26 cellular contexts compared by ENCODE assay signal in genomic region chr1:188261849-188262248, GRCh38.
A peak's percentile ranks its signal among the peaks of the same experiment; 100 is the strongest.
DNase-seq lines count a peak whose midpoint lies in the region; ATAC-seq, FAIRE-seq and TF ChIP-seq lines count a peak whose summit lies in the region.
"Had no signal": no experiment of that assay in that cellular context is flagged by ENCODE, and none has a peak within 500 bp of the region (broad histone marks: within the 10 kb centered on the region; RNA-seq: fewer than 3 reads in every experiment).

No MANE protein-coding gene starts in this region.

- H3K9me3 ChIP-seq in HepG2 (ENCODE audit: low read length) (peaks cover 4% of the 10 kb centered on the region), right lobe of liver (no peaks in the 10 kb centered on the region), MM.1S (replicated peaks; ENCODE audit: insufficient read depth, low read length) (no peaks in the 10 kb centered on the region)
- H3K9me3 ChIP-seq: Caco-2 had no signal

- no peaks in the 10 kb centered on the region for H3K4me1 ChIP-seq in HepG2 (ENCODE audit: insufficient read depth, low read length)
- no peaks in the 10 kb centered on the region for H3K4me1 ChIP-seq in right lobe of liver
- 0 out of 2 replicates have a peak, but pooled peaks cover 6% of the 10 kb centered on the region for H3K4me1 ChIP-seq in MM.1S (ENCODE audit: low read length)
- H3K4me1 ChIP-seq: A549, Caco-2 had no signal

- CTCF ChIA-PET in HepG2 (lab: Yijun Ruan, JAX; ENCODE audit: low intra/inter-chr PET ratio, low total read pairs): no interaction called here

- no peak overlapping the region for H3K27ac ChIP-seq in HepG2 (ENCODE audit: extremely low read length, insufficient read depth, low read length)
- no peak overlapping the region for H3K27ac ChIP-seq in right lobe of liver
- H3K27ac ChIP-seq in MM.1S (ENCODE audit: low read length): no peak overlapping the region
- H3K27ac ChIP-seq: 22Rv1; A549; BLaER1 treated with 17β-estradiol and CSF1 and Interleukin-3, amounts not matched to agents 10 nM and 100 nM; C4-2B had no signal

- TF ChIP-seq POLR2A in HepG2 (IDR thresholded peaks at IDR 0.05; ENCODE audit: insufficient read depth in 1 of 2, low read depth in 2 of 2, low read length in 2 of 2): no peak
- TF ChIP-seq POLR2A in right lobe of liver (IDR thresholded peaks at IDR 0.05): no peak
- TF ChIP-seq POLR2A in GM18505 (IDR thresholded peaks at IDR 0.05; ENCODE audit: borderline replicate concordance, extremely low read depth, insufficient read depth, insufficient read length): no peak

- TF ChIP-seq CTCF in HepG2 (CRISPR knock-in tag; IDR thresholded peaks at IDR 0.05) (no peak), right lobe of liver (IDR thresholded peaks at IDR 0.05) (no peak), MM.1S (IDR thresholded peaks at IDR 0.05; ENCODE audit: low read length) (no peak), choroid plexus epithelial cell (conservative IDR thresholded peaks at IDR 0.05; ENCODE audit: low read depth, low read length) (no peak)

- in situ Hi-C loops in HepG2 (cut with HindIII; ENCODE audit: extremely low pct_ligation_motif_present, low pct_unique_long_range_greater_than_20kb): no loop called here

- H4K20me1 ChIP-seq in HepG2 (ENCODE audit: insufficient read depth, low read length) (no peaks in the 10 kb centered on the region), MM.1S (ENCODE audit: insufficient read depth, low read length) (no peaks in the 10 kb centered on the region)
- H4K20me1 ChIP-seq: BLaER1 treated with 17β-estradiol and CSF1 and Interleukin-3, amounts not matched to agents 10 nM and 100 nM had no signal

- POLR2A ChIA-PET in HepG2 (lab: Yijun Ruan, JAX): no interaction called here

- H3K79me2 ChIP-seq in HepG2 (ENCODE audit: insufficient read depth, low read length) (no peaks in the 10 kb centered on the region), MM.1S (ENCODE audit: low read length) (no peaks in the 10 kb centered on the region)

- H2AFZ ChIP-seq in HepG2 (ENCODE audit: low read length): no peak overlapping the region
- no peak overlapping the region for H2AFZ ChIP-seq in MM.1S (ENCODE audit: low read length)

- TF ChIP-seq RAD21 in HepG2 (CRISPR knock-in tag; IDR thresholded peaks at IDR 0.05): no peak

- H3K9ac ChIP-seq in HepG2 (ENCODE audit: insufficient read depth, low read depth, low read length) (no peak overlapping the region), MM.1S (ENCODE audit: low read length) (no peak overlapping the region)
- H3K9ac ChIP-seq: BLaER1 treated with 17β-estradiol and CSF1 and Interleukin-3, amounts not matched to agents 10 nM and 100 nM had no signal

- no TSS peak for BruUV-seq in HepG2 (replicated peaks; lab: Mats Ljungman, UMichigan)

- H3K9me2 ChIP-seq in MM.1S (replicated peaks; ENCODE audit: insufficient read depth, low read length): no peaks in the 10 kb centered on the region

- ATAC-seq in HepG2: peak; percentile 60; the same call in 2 of the 3 replicates
- no peak for ATAC-seq in right lobe of liver
- ATAC-seq in GM18505 (IDR thresholded peaks at IDR 0.05; ENCODE audit: unreplicated experiment): no peak
- ATAC-seq in HG03045 (IDR thresholded peaks at IDR 0.05; ENCODE audit: unreplicated experiment): no peak
- ATAC-seq: A549; CD8-positive, alpha-beta T cell had no signal

- H3K4me3 ChIP-seq in HepG2 (replicated peaks in 1 of 3; ENCODE audit: insufficient read depth in 1 of 3, low read depth in 2 of 3, low read length in 3 of 3) (no peak overlapping the region), right lobe of liver (no peak overlapping the region), MM.1S (ENCODE audit: low read length) (no peak overlapping the region), choroid plexus epithelial cell (ENCODE audit: low read depth, low read length) (no peak overlapping the region)
- H3K4me3 ChIP-seq: A549; BLaER1 treated with 17β-estradiol and CSF1 and Interleukin-3, amounts not matched to agents 10 nM and 100 nM had no signal

- intact Hi-C loops in HepG2 (cut with micrococcal nuclease; ENCODE audit: unreplicated experiment) (no loop called here), right lobe of liver (cut with DNase I) (no loop called here)

- TF ChIP-seq EP300 in HepG2 (IDR thresholded peaks at IDR 0.05; ENCODE audit: low read depth in 2 of 2, low read length in 2 of 2) (no peak), HepG2 (CRISPR knock-in tag; IDR thresholded peaks at IDR 0.05; ENCODE audit: borderline replicate concordance) (no peak)

- no peaks in the 10 kb centered on the region for H3K27me3 ChIP-seq in HepG2 (ENCODE audit: control insufficient read depth in 1 of 2, insufficient read depth in 2 of 2, low read length in 2 of 2)
- H3K27me3 ChIP-seq in right lobe of liver: no peaks in the 10 kb centered on the region
- H3K27me3 ChIP-seq in MM.1S (replicated peaks; ENCODE audit: insufficient read depth, low read length): no peaks in the 10 kb centered on the region
- H3K27me3 ChIP-seq: BLaER1 treated with 17β-estradiol and CSF1 and Interleukin-3, amounts not matched to agents 10 nM and 100 nM had no signal

- no peaks in the 10 kb centered on the region for H3F3A ChIP-seq in MM.1S (ENCODE audit: insufficient read depth, low read length)

- H3K36me3 ChIP-seq in HepG2 (replicated peaks in 1 of 2; ENCODE audit: control insufficient read depth in 1 of 2, insufficient read depth in 2 of 2, low read length in 2 of 2) (no peaks in the 10 kb centered on the region), right lobe of liver (no peaks in the 10 kb centered on the region), MM.1S (replicated peaks; ENCODE audit: insufficient read depth, low read length) (no peaks in the 10 kb centered on the region)
- H3K36me3 ChIP-seq: BLaER1 treated with 17β-estradiol and CSF1 and Interleukin-3, amounts not matched to agents 10 nM and 100 nM had no signal

- WGBS in HepG2 (ENCODE audit: low lambda C conversion rate): 0% methylated on average over 4 of the region's 4 CpGs
- WGBS in right lobe of liver (ENCODE audit: insufficient coverage, low coverage, low lambda C conversion rate, missing lambda C conversion rate): 6% methylated on average over 4 of the region's 4 CpGs

- no peak for FAIRE-seq in HepG2 (lab: Jason Lieb, UNC)
- FAIRE-seq: A549, D721Med, G401.6, GM12891, GM19239 had no signal

- H3K4me2 ChIP-seq in HepG2 (ENCODE audit: low read depth, low read length) (no peak overlapping the region), MM.1S (ENCODE audit: low read depth, low read length) (no peak overlapping the region)
- H3K4me2 ChIP-seq: A549; BLaER1 treated with 17β-estradiol and CSF1 and Interleukin-3, amounts not matched to agents 10 nM and 100 nM had no signal

- DNase-seq in HepG2 (ENCODE audit: low spot score) (peak; percentile 4), right lobe of liver (no peak), MM.1S (peak; percentile 61), choroid plexus epithelial cell (ENCODE audit: low read depth) (peak; percentile 58), DMS114 treated with DMSO at 0.1 percent for 48 hours (lab: John Stamatoyannopoulos, UW; ENCODE audit: unreplicated experiment) (no peak)
- DNase-seq: AML-193; Caco-2; Calu3; CD4-positive, alpha-beta T cell; CD8-positive, alpha-beta T cell; DMS153; DMS53; DMS79; DND-41; EL; GF-D8 had no signal

TF ChIP-seq in HepG2, 621 proteins besides CTCF, POLR2A, EP300 and RAD21:
- TF ChIP-seq ZFP36L1 (CRISPR knock-in tag; IDR thresholded peaks at IDR 0.05): no peak
- no peak for TF ChIP-seq AHR (CRISPR knock-in tag; IDR thresholded peaks at IDR 0.05)
- TF ChIP-seq ZNF777 (CRISPR knock-in tag; IDR thresholded peaks at IDR 0.05): no peak
- TF ChIP-seq HNF4A (CRISPR knock-in tag; IDR thresholded peaks at IDR 0.05): 0 out of 2 replicates have a peak, but pooled peaks have one; percentile 27
- TF ChIP-seq ZNF446 (CRISPR knock-in tag; IDR thresholded peaks at IDR 0.05): no peak

Comparison
In these comparisons a context has a peak if more than half of its experiments do, and no peak if none do; other contexts are left out.
1. DNase-seq: peak in HepG2 (single experiment), MM.1S (single experiment) and choroid plexus epithelial cell (single experiment); none in right lobe of liver (0 of 3) and DMS114 treated with DMSO at 0.1 percent for 48 hours (single experiment).